ENCODE assay signal across 8 cellular contexts in the genomic region with DNA sequence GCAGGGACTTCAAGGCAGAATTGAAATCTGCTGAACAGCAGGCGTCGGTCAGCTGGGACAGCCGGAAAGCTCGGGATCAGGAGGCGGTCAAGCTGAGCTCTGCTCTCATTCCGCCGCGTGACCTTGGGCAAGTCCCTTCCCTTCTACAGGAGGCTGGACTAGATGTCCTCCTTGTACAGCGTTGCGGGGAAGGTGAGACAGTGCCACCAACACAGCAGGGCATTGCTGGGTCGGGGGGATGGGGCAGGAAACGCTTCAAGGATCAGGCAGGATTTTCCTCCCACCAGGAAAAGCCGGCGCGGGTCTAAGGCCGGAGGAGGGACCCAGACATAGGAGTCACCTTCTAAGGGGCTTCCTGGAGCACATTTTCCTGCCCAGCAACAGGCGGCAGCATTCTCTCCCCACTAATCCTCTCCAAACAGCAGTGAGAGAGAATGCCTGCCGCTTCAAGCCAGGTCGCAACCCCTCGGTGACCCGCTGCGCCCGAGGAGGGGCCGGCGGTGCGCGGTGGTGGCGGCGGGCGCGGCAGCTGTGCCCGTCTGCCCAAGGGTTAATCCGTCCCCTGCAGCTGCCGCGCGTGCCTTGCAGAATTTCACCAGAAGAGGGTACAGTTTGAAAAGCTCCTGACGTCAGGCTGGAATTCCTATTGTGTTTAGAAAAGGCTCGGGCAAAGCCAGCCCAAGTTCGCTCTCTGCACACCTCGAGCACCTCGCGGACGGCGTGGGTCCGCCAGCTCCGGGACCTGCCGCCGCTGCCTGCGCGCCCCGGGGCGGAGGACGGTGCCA.
DNase-seq lines count a peak whose midpoint lies in the region; ATAC-seq and TF ChIP-seq lines count a peak whose summit lies in the region.

A gene with protein sequence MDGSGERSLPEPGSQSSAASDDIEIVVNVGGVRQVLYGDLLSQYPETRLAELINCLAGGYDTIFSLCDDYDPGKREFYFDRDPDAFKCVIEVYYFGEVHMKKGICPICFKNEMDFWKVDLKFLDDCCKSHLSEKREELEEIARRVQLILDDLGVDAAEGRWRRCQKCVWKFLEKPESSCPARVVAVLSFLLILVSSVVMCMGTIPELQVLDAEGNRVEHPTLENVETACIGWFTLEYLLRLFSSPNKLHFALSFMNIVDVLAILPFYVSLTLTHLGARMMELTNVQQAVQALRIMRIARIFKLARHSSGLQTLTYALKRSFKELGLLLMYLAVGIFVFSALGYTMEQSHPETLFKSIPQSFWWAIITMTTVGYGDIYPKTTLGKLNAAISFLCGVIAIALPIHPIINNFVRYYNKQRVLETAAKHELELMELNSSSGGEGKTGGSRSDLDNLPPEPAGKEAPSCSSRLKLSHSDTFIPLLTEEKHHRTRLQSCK (plus strand): TSS at position 644 of the 785 bp plus-strand sequence. CDS start 493 bp downstream, outside the sequence.

- ATAC-seq in GM19324 (IDR thresholded peaks at IDR 0.05; ENCODE audit: low FRiP score, unreplicated experiment) (no peak), HG02870 (IDR thresholded peaks at IDR 0.05; ENCODE audit: unreplicated experiment) (no peak)

- H3K27ac ChIP-seq in iPS-18a (ENCODE audit: low read length) (no peak within 1 kb of the TSS), stomach smooth muscle (ENCODE audit: low read length) (no peak within 1 kb of the TSS)

- peaks cover 37% of the 10 kb centered on the region for H3K27me3 ChIP-seq in iPS-18a (ENCODE audit: control insufficient read depth, insufficient read depth, low read length)
- peaks cover 14 to 15% of the 10 kb centered on the region in 2 donors for H3K27me3 ChIP-seq in stomach smooth muscle (ENCODE audit: control insufficient read depth in 1 of 2, insufficient read depth in 2 of 2, low read length in 2 of 2)

- peak within 1 kb of the TSS; percentile 10 for H3K4me3 ChIP-seq in astrocyte of the spinal cord (ENCODE audit: low read depth, low read length)
- H3K4me3 ChIP-seq in iPS-18a (ENCODE audit: low read length) = peak within 1 kb of the TSS; percentile 66
- H3K4me3 ChIP-seq in stomach smooth muscle (ENCODE audit: low read length in 2 of 2) = peak within 1 kb of the TSS; percentile 40 to 71

- no peak within 1 kb of the TSS for H3K9ac ChIP-seq in iPS-18a (ENCODE audit: low read length)
- peak within 1 kb of the TSS in 1 of 2 donors; percentile 15 for H3K9ac ChIP-seq in stomach smooth muscle (ENCODE audit: low read length in 2 of 2)

- no peak for TF ChIP-seq CTCF in astrocyte of the spinal cord (IDR thresholded peaks at IDR 0.05; ENCODE audit: low read depth, low read length)

- in situ Hi-C loops in astrocyte of the spinal cord (cut with HindIII; ENCODE audit: low sequenced_read_pairs) = no loop called here

- peaks cover 11% of the 10 kb centered on the region for H3K4me1 ChIP-seq in iPS-18a (ENCODE audit: control insufficient read depth, low read depth, low read length)
- H3K4me1 ChIP-seq in stomach smooth muscle (ENCODE audit: control insufficient read depth, insufficient read depth, low read length) = peaks cover 20% of the 10 kb centered on the region

- DNase-seq in ELF-1 (ENCODE audit: low read depth, low spot score) (peak; percentile 81), NCI-H2081 (lab: John Stamatoyannopoulos, UW) (peak; percentile 42 to 72), astrocyte of the spinal cord (ENCODE audit: low read depth, low spot score) (peak; percentile 55), globus pallidus (ENCODE audit: low spot score) (no peak)

- H3K9me3 ChIP-seq in iPS-18a (ENCODE audit: control insufficient read depth, low read depth, low read length) (no peaks in the 10 kb centered on the region), stomach smooth muscle (ENCODE audit: control insufficient read depth in 2 of 2, low read length in 2 of 2) (no peaks in the 10 kb centered on the region)

- no peaks in the 10 kb centered on the region for H3K36me3 ChIP-seq in iPS-18a (ENCODE audit: control insufficient read depth, low read depth, low read length)
- H3K36me3 ChIP-seq in stomach smooth muscle (ENCODE audit: control insufficient read depth in 2 of 2, insufficient read depth in 2 of 2, low read length in 2 of 2) = no peaks in the 10 kb centered on the region

Comparison
In these comparisons a context has a peak if more than half of its experiments do, and no peak if none do; other contexts are left out.
1. H3K4me3 ChIP-seq: peak in every context shown above with its lines; median percentile 66 in iPS-18a; 56 in stomach smooth muscle; 10 in astrocyte of the spinal cord.